ENCODE assay signal across 19 cellular contexts in the genomic region with DNA sequence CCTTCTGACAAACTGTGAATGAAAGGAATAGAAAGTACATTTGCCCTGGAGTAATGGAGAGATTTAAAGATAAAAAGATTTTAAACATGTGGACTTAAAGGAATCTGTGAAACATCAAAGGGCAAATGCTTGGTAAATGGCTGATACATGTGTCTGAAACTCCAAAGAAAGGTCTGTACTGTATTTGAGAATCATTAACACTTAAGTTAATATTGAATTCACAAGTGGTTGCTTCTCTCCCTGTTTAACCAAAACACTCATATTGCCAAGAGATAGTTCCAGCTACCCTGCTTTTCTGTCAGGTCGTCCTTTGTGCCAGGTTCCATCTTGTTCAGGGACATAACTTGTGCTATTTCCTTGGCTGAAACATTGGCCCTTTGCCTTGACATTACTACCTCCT.
DNase-seq lines count a peak whose midpoint lies in the region; TF ChIP-seq lines count a peak whose summit lies in the region.
"Had no signal": no experiment of that assay in that cellular context is flagged by ENCODE, and none has a peak within 500 bp of the region (broad histone marks: within the 10 kb centered on the region; RNA-seq: fewer than 3 reads in every experiment).

No MANE protein-coding gene starts in this region.

- no peak overlapping the region for H3K27ac Mint-ChIP-seq in activated T-cell treated with anti-CD3 and anti-CD28 coated beads, Interleukin-2, amount 50 U/mL, for 24 hours
- H3K27ac Mint-ChIP-seq: B cell; CD4-positive, CD25-positive, alpha-beta regulatory T cell; CD8-positive, alpha-beta T cell had no signal

- H3K79me1 ChIP-seq in mesenchymal stem cell (replicated peaks; ENCODE audit: low read length, poor library complexity, severe bottlenecking): no peaks in the 10 kb centered on the region

- no peak overlapping the region for H2AFZ ChIP-seq in mesenchymal stem cell (ENCODE audit: low read depth, low read length)
- H2AFZ ChIP-seq: GM23248 had no signal

- no peak overlapping the region for H3K23ac ChIP-seq in mesenchymal stem cell (ENCODE audit: low read length in 2 of 2)

- H3K36me3 Mint-ChIP-seq in activated T-cell treated with anti-CD3 and anti-CD28 coated beads, Interleukin-2, amount 50 U/mL, for 24 hours (ENCODE audit: low read depth): no peaks in the 10 kb centered on the region
- H3K36me3 Mint-ChIP-seq: CD4-positive, CD25-positive, alpha-beta regulatory T cell; CD8-positive, alpha-beta T cell had no signal

- no peak overlapping the region for H3K18ac ChIP-seq in mesenchymal stem cell (ENCODE audit: low read depth in 1 of 2, low read length in 2 of 2)

- peak overlapping the region; percentile 21 for H3K4me2 ChIP-seq in mesenchymal stem cell (ENCODE audit: low read length, poor library complexity, severe bottlenecking)
- H3K4me2 ChIP-seq: BLaER1 had no signal

- no peak for TF ChIP-seq CTCF in epithelial cell of proximal tubule (conservative IDR thresholded peaks at IDR 0.05; ENCODE audit: low read depth, low read length)

- no peak overlapping the region for H2AK5ac ChIP-seq in mesenchymal stem cell (ENCODE audit: low read length, severe bottlenecking)

- no peak overlapping the region for H2BK12ac ChIP-seq in mesenchymal stem cell (ENCODE audit: low read length in 2 of 2)

- peak; percentile 30 for DNase-seq in DMS53 (lab: John Stamatoyannopoulos, UW)
- DNase-seq in DMS53 treated with DMSO at 0.1 percent for 48 hours (lab: John Stamatoyannopoulos, UW; ENCODE audit: unreplicated experiment): no peak
- peak; percentile 13 for DNase-seq in epithelial cell of proximal tubule (ENCODE audit: low read depth)
- DNase-seq in mesenchymal stem cell: no peak
- no peak for DNase-seq in activated T-cell treated with anti-CD3 and anti-CD28 coated beads, Interleukin-2, amount 50 U/mL, for 24 hours
- DNase-seq in effector CD8-positive, alpha-beta T cell (lab: John Stamatoyannopoulos, UW): no peak
- DNase-seq: Caco-2; CD4-positive, CD25-positive, alpha-beta regulatory T cell; CD8-positive, alpha-beta T cell; DMS153; DMS79 treated with DMSO at 0.1 percent for 48 hours; GF-D8; GM23248; H7; HCEC 1CT had no signal

- no peaks in the 10 kb centered on the region for H3K9me3 ChIP-seq in mesenchymal stem cell (ENCODE audit: control insufficient read depth, low read length)
- H3K9me3 ChIP-seq: BLaER1, Caco-2 had no signal

- peaks cover 13% of the 10 kb centered on the region for H3K9me3 Mint-ChIP-seq in activated T-cell treated with anti-CD3 and anti-CD28 coated beads, Interleukin-2, amount 50 U/mL, for 24 hours

- no peak overlapping the region for H3K14ac ChIP-seq in mesenchymal stem cell (ENCODE audit: low read length in 2 of 2)

- H4K8ac ChIP-seq in mesenchymal stem cell (ENCODE audit: low read length): no peak overlapping the region

- no peak overlapping the region for H2BK120ac ChIP-seq in mesenchymal stem cell (ENCODE audit: low read depth, low read length)

- H3K27ac ChIP-seq in mesenchymal stem cell (ENCODE audit: low read length, poor library complexity, severe bottlenecking): peak overlapping the region; percentile 67
- H3K27ac ChIP-seq: 22Rv1, BLaER1, C4-2B, GM23248 had no signal

- no peak overlapping the region for H3K4me3 Mint-ChIP-seq in activated T-cell treated with anti-CD3 and anti-CD28 coated beads, Interleukin-2, amount 50 U/mL, for 24 hours
- H3K4me3 Mint-ChIP-seq: B cell; CD4-positive, CD25-positive, alpha-beta regulatory T cell; CD8-positive, alpha-beta T cell had no signal

- H3K4ac ChIP-seq in mesenchymal stem cell (ENCODE audit: low read depth in 1 of 2, low read length in 2 of 2): no peak overlapping the region

- 67% methylated on average over 1 of the region's 1 CpG for WGBS in mesenchymal stem cell

- no peak overlapping the region for H2BK15ac ChIP-seq in mesenchymal stem cell (ENCODE audit: low read depth, poor library complexity, severe bottlenecking)

- no peak overlapping the region for H3K4me3 ChIP-seq in epithelial cell of proximal tubule (ENCODE audit: low read depth, low read length)
- H3K4me3 ChIP-seq in mesenchymal stem cell (ENCODE audit: insufficient read depth in 1 of 2, low read depth in 1 of 2, low read length in 2 of 2): no peak overlapping the region
- H3K4me3 ChIP-seq: BLaER1, GM23248 had no signal

- no peak overlapping the region for H3K9ac ChIP-seq in mesenchymal stem cell (ENCODE audit: low read length)
- H3K9ac ChIP-seq: BLaER1, GM23248 had no signal

- no peak overlapping the region for H2BK5ac ChIP-seq in mesenchymal stem cell (ENCODE audit: low read depth, low read length, poor library complexity, severe bottlenecking)

- H3K4me1 ChIP-seq in mesenchymal stem cell (ENCODE audit: control insufficient read depth, insufficient read depth, low read depth, low read length): no peaks in the 10 kb centered on the region
- H3K4me1 ChIP-seq: BLaER1 had no signal

- no peaks in the 10 kb centered on the region for H3K27me3 ChIP-seq in mesenchymal stem cell (ENCODE audit: control insufficient read depth in 1 of 2, insufficient read depth in 1 of 2, low read length in 2 of 2)
- H3K27me3 ChIP-seq: BLaER1 had no signal

- no peaks in the 10 kb centered on the region for H3K27me3 Mint-ChIP-seq in activated T-cell treated with anti-CD3 and anti-CD28 coated beads, Interleukin-2, amount 50 U/mL, for 24 hours
- H3K27me3 Mint-ChIP-seq: B cell; CD4-positive, CD25-positive, alpha-beta regulatory T cell had no signal

- H3K36me3 ChIP-seq in mesenchymal stem cell (ENCODE audit: control insufficient read depth in 1 of 2, insufficient read depth in 2 of 2, low read depth in 1 of 2, low read length in 2 of 2): no peaks in the 10 kb centered on the region
- H3K36me3 ChIP-seq: BLaER1 had no signal

- no peak overlapping the region for H4K91ac ChIP-seq in mesenchymal stem cell (ENCODE audit: low read length)

- H3K4me1 Mint-ChIP-seq in activated T-cell treated with anti-CD3 and anti-CD28 coated beads, Interleukin-2, amount 50 U/mL, for 24 hours (ENCODE audit: low read depth): no peaks in the 10 kb centered on the region
- H3K4me1 Mint-ChIP-seq: B cell; CD4-positive, CD25-positive, alpha-beta regulatory T cell had no signal

Comparison
In these comparisons a context has a peak if more than half of its experiments do, and no peak if none do; other contexts are left out.
1. DNase-seq: peak in DMS53 (single experiment) and epithelial cell of proximal tubule (single experiment); none in DMS53 treated with DMSO at 0.1 percent for 48 hours (single experiment), mesenchymal stem cell (single experiment), activated T-cell treated with anti-CD3 and anti-CD28 coated beads, Interleukin-2, amount 50 U/mL, for 24 hours (single experiment) and effector CD8-positive, alpha-beta T cell (single experiment).